ENCODE assay signal across 12 cellular contexts in the genomic region with DNA sequence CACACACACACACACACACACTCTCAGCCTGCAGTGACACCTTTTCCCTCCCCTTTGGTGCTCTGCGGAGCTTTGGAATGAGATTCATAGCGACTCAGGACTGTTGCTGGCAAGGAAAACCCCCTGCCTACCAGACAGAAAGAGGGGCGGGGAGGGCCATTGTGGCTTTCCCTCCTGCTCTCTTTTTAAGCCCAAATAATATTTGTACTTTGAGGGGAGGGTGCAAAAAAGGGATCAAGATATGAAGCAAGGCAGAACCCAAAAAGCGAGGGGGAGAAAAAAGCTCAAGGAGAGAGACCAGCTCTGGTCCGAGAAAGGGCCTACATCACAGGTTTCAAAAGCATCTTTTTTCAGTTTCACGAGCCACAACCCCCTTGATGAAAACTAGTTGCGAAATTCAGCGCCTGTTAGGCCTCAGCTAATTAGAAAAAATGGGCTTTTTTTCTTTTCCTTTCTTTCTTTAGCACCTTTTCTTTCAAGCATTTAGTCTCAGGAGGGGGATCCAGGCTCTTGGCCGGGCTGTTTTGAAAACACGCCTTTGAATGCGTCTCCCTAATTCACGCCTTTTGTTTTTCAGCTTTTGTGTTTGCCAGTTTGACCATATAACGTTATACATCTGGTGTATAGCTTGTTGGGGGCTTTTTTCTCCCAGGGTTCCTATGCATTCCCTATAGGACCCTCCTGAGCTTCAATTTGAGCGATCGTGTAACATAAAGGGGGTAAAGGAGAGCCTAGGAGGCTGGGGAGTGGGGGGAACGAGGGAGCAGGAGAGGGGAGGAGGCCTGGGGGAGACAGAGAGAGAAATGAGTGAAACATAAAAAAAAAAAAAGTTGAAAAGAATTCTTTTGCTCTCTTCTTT.
DNase-seq lines count a peak whose midpoint lies in the region; ATAC-seq, FAIRE-seq and TF ChIP-seq lines count a peak whose summit lies in the region.
"Had no signal": no experiment of that assay in that cellular context is flagged by ENCODE, and none has a peak within 500 bp of the region (broad histone marks: within the 10 kb centered on the region; RNA-seq: fewer than 3 reads in every experiment).

No MANE protein-coding gene starts in this region.

- H3K36me3 Mint-ChIP-seq in nephron progenitor cell (ENCODE audit: low read depth), result no peaks in the 10 kb centered on the region
- no peaks in the 10 kb centered on the region for H3K36me3 Mint-ChIP-seq in activated T-cell treated with anti-CD3 and anti-CD28 coated beads, Interleukin-2, amount 50 U/mL, for 72 hours (ENCODE audit: insufficient read depth in 2 of 2)

- no peaks in the 10 kb centered on the region for H3K9me3 Mint-ChIP-seq in nephron progenitor cell
- no peaks in the 10 kb centered on the region for H3K9me3 Mint-ChIP-seq in activated T-cell treated with anti-CD3 and anti-CD28 coated beads, Interleukin-2, amount 50 U/mL, for 72 hours

- peak; percentile 15 for DNase-seq in GM10266 (ENCODE audit: extremely low spot score)
- peak; percentile 21 for DNase-seq in H7
- DNase-seq in nephron progenitor cell, result peak; percentile 16
- DNase-seq in urothelium cell line (ENCODE audit: low spot score), result no peak
- no peak for DNase-seq in psoas muscle
- no peak for DNase-seq in activated T-cell treated with anti-CD3 and anti-CD28 coated beads, Interleukin-2, amount 50 U/mL, for 72 hours
- DNase-seq: BE2C, left colon had no signal

- H3K9me3 ChIP-seq in ectodermal cell (ENCODE audit: control insufficient read depth, low read length) (no peaks in the 10 kb centered on the region), psoas muscle (no peaks in the 10 kb centered on the region)
- H3K9me3 ChIP-seq: BE2C had no signal

- no peak overlapping the region for H3K4me3 ChIP-seq in H7 (ENCODE audit: insufficient read depth, low read depth, low read length)
- H3K4me3 ChIP-seq in ectodermal cell (ENCODE audit: insufficient read depth, low read depth, low read length), result no peak overlapping the region
- no peak overlapping the region for H3K4me3 ChIP-seq in psoas muscle

- H3K27me3 Mint-ChIP-seq in nephron progenitor cell (ENCODE audit: low read depth, poor library complexity), result no peaks in the 10 kb centered on the region
- peaks cover 37% of the 10 kb centered on the region for H3K27me3 Mint-ChIP-seq in activated T-cell treated with anti-CD3 and anti-CD28 coated beads, Interleukin-2, amount 50 U/mL, for 72 hours (ENCODE audit: low read depth)

- ATAC-seq in psoas muscle, result no peak
- ATAC-seq in HG03442 (IDR thresholded peaks at IDR 0.05; ENCODE audit: unreplicated experiment), result no peak
- ATAC-seq in activated T-cell treated with anti-CD3 and anti-CD28 coated beads, Interleukin-2, amount 50 U/mL, for 72 hours (replicated peaks in 1 of 2), result no peak
- ATAC-seq: HCT116, left colon had no signal

- no peak for FAIRE-seq in urothelium cell line (lab: Jason Lieb, UNC)
- FAIRE-seq: G401.6 had no signal

- H3K27ac ChIP-seq in ectodermal cell (ENCODE audit: insufficient read depth, low read depth, low read length, poor library complexity, severe bottlenecking) (peak overlapping the region; percentile 92), psoas muscle (no peak overlapping the region)

- H3K36me3 ChIP-seq in H7 (replicated peaks; ENCODE audit: control insufficient read depth, insufficient read depth, low read length) (no peaks in the 10 kb centered on the region), ectodermal cell (ENCODE audit: control insufficient read depth, insufficient read depth, low read length) (no peaks in the 10 kb centered on the region), psoas muscle (ENCODE audit: insufficient read depth in 1 of 2, low read depth in 1 of 2) (no peaks in the 10 kb centered on the region)
- H3K36me3 ChIP-seq: BE2C had no signal

- WGBS in ectodermal cell, 2 experiments, result 1 to 2% methylated on average over 16 of the region's 16 CpGs
- WGBS in psoas muscle, 3 donors, result 81 to 88% (median 86%) methylated on average over 16 of the region's 16 CpGs

- H3K27ac Mint-ChIP-seq in nephron progenitor cell, result peak overlapping the region; percentile 97
- H3K27ac Mint-ChIP-seq in activated T-cell treated with anti-CD3 and anti-CD28 coated beads, Interleukin-2, amount 50 U/mL, for 72 hours, result no peak overlapping the region

- H3K4me1 Mint-ChIP-seq in nephron progenitor cell, result peaks cover 98% of the 10 kb centered on the region
- peaks cover 13% of the 10 kb centered on the region for H3K4me1 Mint-ChIP-seq in activated T-cell treated with anti-CD3 and anti-CD28 coated beads, Interleukin-2, amount 50 U/mL, for 72 hours (ENCODE audit: low read depth)

- H3K27me3 ChIP-seq in H7 (ENCODE audit: control insufficient read depth, insufficient read depth, low read length), result no peaks in the 10 kb centered on the region
- no peaks in the 10 kb centered on the region for H3K27me3 ChIP-seq in ectodermal cell (ENCODE audit: control insufficient read depth, insufficient read depth, low read length, poor library complexity, severe bottlenecking)
- no peaks in the 10 kb centered on the region for H3K27me3 ChIP-seq in psoas muscle (ENCODE audit: insufficient read depth in 3 of 3, low read length in 2 of 3)
- H3K27me3 ChIP-seq: BE2C had no signal

- H3K4me3 Mint-ChIP-seq in nephron progenitor cell, result peak overlapping the region; percentile 53
- H3K4me3 Mint-ChIP-seq in activated T-cell treated with anti-CD3 and anti-CD28 coated beads, Interleukin-2, amount 50 U/mL, for 72 hours, result no peak overlapping the region

- peaks cover 68% of the 10 kb centered on the region for H3K4me1 ChIP-seq in ectodermal cell (ENCODE audit: control insufficient read depth, insufficient read depth, low read length)
- H3K4me1 ChIP-seq in psoas muscle, result no peaks in the 10 kb centered on the region
- H3K4me1 ChIP-seq: BE2C had no signal

- TF ChIP-seq CTCF in GM10266 (IDR thresholded peaks at IDR 0.05; ENCODE audit: control insufficient read depth, insufficient read depth, low read depth, missing control alignments) (no peak), nephron progenitor cell (IDR thresholded peaks at IDR 0.05) (no peak), psoas muscle (IDR thresholded peaks at IDR 0.05) (no peak)

- intact Hi-C loops in psoas muscle (cut with DNase I), result no loop called here

Comparison
In these comparisons a context has a peak if more than half of its experiments do, and no peak if none do; other contexts are left out.
1. DNase-seq: peak in GM10266 (single experiment), H7 (single experiment) and nephron progenitor cell (single experiment); none in urothelium cell line (single experiment), psoas muscle (0 of 2) and activated T-cell treated with anti-CD3 and anti-CD28 coated beads, Interleukin-2, amount 50 U/mL, for 72 hours (0 of 2).